ENCODE assay signal across 25 cellular contexts in the genomic region with DNA sequence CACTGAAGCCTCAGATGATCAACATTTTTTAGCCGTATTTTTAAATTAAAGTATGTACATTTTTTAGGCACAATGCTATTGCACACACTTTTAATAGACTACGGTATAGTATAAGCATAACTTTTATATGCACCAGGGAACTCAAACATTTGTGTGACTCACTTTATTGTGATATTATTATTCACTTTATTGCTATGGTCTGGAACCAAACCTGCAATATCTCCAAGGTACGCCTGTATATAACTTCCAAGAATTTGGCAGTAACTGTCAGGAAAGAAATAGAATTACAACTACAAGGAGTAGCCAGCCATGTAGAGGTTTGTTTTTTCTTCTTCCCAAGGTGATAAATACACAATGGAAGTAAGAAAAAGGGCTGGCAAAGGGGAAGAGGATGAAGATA.
"Had no signal": no experiment of that assay in that cellular context is flagged by ENCODE, and none has a peak within 500 bp of the region (broad histone marks: within the 10 kb centered on the region; RNA-seq: fewer than 3 reads in every experiment).

No MANE protein-coding gene starts in this region.

- DNase-seq: effector memory CD8-positive, alpha-beta T cell; hypothalamus; immature natural killer cell; islet precursor cell; kidney glomerular epithelial cell; left ventricle myocardium superior; lower lobe of right lung; naive thymus-derived CD4-positive, alpha-beta T cell; stimulated activated CD4-positive, alpha-beta T cell treated with anti-CD3 and anti-CD28 coated beads, Interleukin-12 subunit alpha, Interleukin-12 subunit beta, amount 100 ng/mL, for 4 hours; stimulated activated CD4-positive, alpha-beta T cell treated with anti-CD3 and anti-CD28 coated beads, Interleukin-1b, Interleukin-23, amount 100 ng/mL, for 48 hours; stimulated activated CD4-positive, alpha-beta T cell treated with anti-CD3 and anti-CD28 coated beads, Interleukin-4, amount 100 ng/mL, for 1 hour; stimulated activated CD8-positive, alpha-beta memory T cell treated with anti-CD3 and anti-CD28 coated beads, Interleukin-4, amount 100 ng/mL, for 48 hours; stimulated activated naive CD4-positive, alpha-beta T cell; stomach; thyroid gland; upper lobe of left lung had no signal

- H3K9ac ChIP-seq: neural progenitor cell had no signal

- FAIRE-seq: endometrium, frontal cortex, urothelium cell line had no signal

- H2AFZ ChIP-seq: neural progenitor cell had no signal

- H3K9me3 ChIP-seq: lower lobe of right lung, prostate gland, right atrium auricular region, stomach, thyroid gland, upper lobe of left lung had no signal

- H3K4me2 ChIP-seq: neural progenitor cell, smooth muscle cell had no signal

- H3K27me3 ChIP-seq: right atrium auricular region, stomach, thyroid gland, upper lobe of left lung had no signal

- ATAC-seq: effector memory CD8-positive, alpha-beta T cell; left ventricle myocardium superior; lower lobe of right lung; naive thymus-derived CD4-positive, alpha-beta T cell; sciatic nerve had no signal

- H3K27ac ChIP-seq: coronary artery, lower lobe of right lung, neural progenitor cell, prostate gland, right atrium auricular region, stomach, thyroid gland, upper lobe of left lung had no signal

- H3K4me3 ChIP-seq: coronary artery, lower lobe of right lung, neural progenitor cell, prostate gland, right atrium auricular region, smooth muscle cell, stomach, thyroid gland, upper lobe of left lung had no signal

- H3K4me1 ChIP-seq: prostate gland, right atrium auricular region, thyroid gland had no signal

- H3K36me3 ChIP-seq: lower lobe of right lung, neural progenitor cell, prostate gland, right atrium auricular region, stomach, thyroid gland, upper lobe of left lung had no signal
